In genomic region chr14:83356080-83356479, GRCh38 we compare ENCODE assay signal across 26 cellular contexts.
"Had no signal": no experiment of that assay in that cellular context is flagged by ENCODE, and none has a peak within 500 bp of the region (broad histone marks: within the 10 kb centered on the region; RNA-seq: fewer than 3 reads in every experiment).

No MANE protein-coding gene starts in this region.

- H3K4me1 Mint-ChIP-seq: activated naive CD4-positive, alpha-beta T cell treated with anti-CD3 and anti-CD28 coated beads, Interleukin-2, amount 10 ng/mL, durations not matched to agents 7 days and 5 days; naive thymus-derived CD4-positive, alpha-beta T cell had no signal

- H3K9me3 ChIP-seq: ovary, right lobe of liver, stomach, vagina had no signal

- FAIRE-seq: colon, islet of Langerhans, small intestine had no signal

- H3K27ac Mint-ChIP-seq: activated naive CD4-positive, alpha-beta T cell treated with anti-CD3 and anti-CD28 coated beads, Interleukin-2, amount 10 ng/mL, durations not matched to agents 7 days and 5 days; naive thymus-derived CD4-positive, alpha-beta T cell had no signal

- H3K4me3 Mint-ChIP-seq: activated naive CD4-positive, alpha-beta T cell treated with anti-CD3 and anti-CD28 coated beads, Interleukin-2, amount 10 ng/mL, durations not matched to agents 7 days and 5 days; naive thymus-derived CD4-positive, alpha-beta T cell had no signal

- DNase-seq: activated CD4-positive, alpha-beta T cell treated with anti-CD3 and anti-CD28 coated beads, Interleukin-2, amount 50 U/mL, for 1 hour; activated CD8-positive, alpha-beta memory T cell treated with anti-CD3 and anti-CD28 coated beads for 24 hours; activated CD8-positive, alpha-beta memory T cell treated with anti-CD3 and anti-CD28 coated beads, Interleukin-2, amount 50 U/mL, for 48 hours; activated effector memory CD4-positive, alpha-beta T cell treated with Interleukin-2 at 50 U/mL for 16 hours; activated naive CD4-positive, alpha-beta T cell treated with anti-CD3 and anti-CD28 coated beads, Interleukin-2, amount 10 ng/mL, durations not matched to agents 7 days and 5 days; activated T-cell treated with anti-CD3 and anti-CD28 coated beads, Interleukin-2, amount 50 U/mL, for 48 hours; aorta; brain microvascular endothelial cell; central memory CD4-positive, alpha-beta T cell; foreskin keratinocyte; glutamatergic neuron; hippocampal formation; left cardiac atrium; mesenchymal stem cell; naive thymus-derived CD4-positive, alpha-beta T cell; ovary; right lobe of liver; small intestine; stimulated activated CD4-positive, alpha-beta T cell treated with anti-CD3 and anti-CD28 coated beads, Interleukin-15, amount 100 ng/mL, for 24 hours; stimulated activated CD4-positive, alpha-beta T cell treated with anti-CD3 and anti-CD28 coated beads, Interleukin-4, amount 100 ng/mL, for 1 hour; stomach; trophoblast cell had no signal

- H3K36me3 Mint-ChIP-seq: activated naive CD4-positive, alpha-beta T cell treated with anti-CD3 and anti-CD28 coated beads, Interleukin-2, amount 10 ng/mL, durations not matched to agents 7 days and 5 days; naive thymus-derived CD4-positive, alpha-beta T cell had no signal

- H3K27me3 Mint-ChIP-seq: activated naive CD4-positive, alpha-beta T cell treated with anti-CD3 and anti-CD28 coated beads, Interleukin-2, amount 10 ng/mL, durations not matched to agents 7 days and 5 days; naive thymus-derived CD4-positive, alpha-beta T cell had no signal

- ATAC-seq: activated CD4-positive, CD25-positive, alpha-beta regulatory T cell treated with anti-CD3 and anti-CD28 coated beads, Interleukin-2, amount 50 U/mL, for 24 hours; foreskin keratinocyte; left cardiac atrium; naive thymus-derived CD4-positive, alpha-beta T cell; right lobe of liver had no signal
